ENCODE assay signal across 21 cellular contexts in the genomic region with DNA sequence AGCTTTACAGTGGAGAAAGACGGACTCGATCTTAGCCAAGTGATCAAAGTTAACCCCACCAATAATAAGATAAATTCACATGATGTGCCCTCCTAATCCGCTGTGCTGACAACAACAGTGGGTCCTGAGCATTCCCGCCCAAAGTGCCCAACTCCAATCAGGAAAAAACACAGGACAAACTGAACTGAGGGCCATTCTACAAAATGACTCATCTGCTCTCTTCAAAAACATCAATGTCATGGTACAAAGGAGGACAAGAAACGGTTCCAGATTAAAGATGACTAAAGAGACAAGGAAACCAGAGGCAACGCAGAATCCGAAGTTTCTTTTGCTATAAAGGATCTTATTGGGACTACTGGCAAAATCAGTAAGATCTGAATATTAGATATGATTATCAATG.
DNase-seq lines count a peak whose midpoint lies in the region; ATAC-seq, FAIRE-seq and TF ChIP-seq lines count a peak whose summit lies in the region.
"Had no signal": no experiment of that assay in that cellular context is flagged by ENCODE, and none has a peak within 500 bp of the region (broad histone marks: within the 10 kb centered on the region; RNA-seq: fewer than 3 reads in every experiment).

No MANE protein-coding gene starts in this region.

- H3K4me1 ChIP-seq in skeletal muscle satellite cell (ENCODE audit: control insufficient read depth, insufficient read depth, low read length) = peaks cover 50% of the 10 kb centered on the region
- H3K4me1 ChIP-seq in HepG2 (ENCODE audit: insufficient read depth, low read length) = peaks cover 6% of the 10 kb centered on the region; the same call in 1 of the 2 replicates

- H3K27me3 Mint-ChIP-seq in brain = no peaks in the 10 kb centered on the region
- no peaks in the 10 kb centered on the region for H3K27me3 Mint-ChIP-seq in mesothelial cell of epicardium (ENCODE audit: low read depth)
- H3K27me3 Mint-ChIP-seq in stimulated activated memory B cell treated with anti-CD40 and anti-IgM and Interleukin-4, amounts not matched to agents 10 μg/mL and 1 μg/mL and 100 μg/mL, for 72 hours = peaks cover 76% of the 10 kb centered on the region

- CTCF ChIA-PET in HepG2 (lab: Yijun Ruan, JAX; ENCODE audit: low intra/inter-chr PET ratio, low total read pairs) = no interaction called here

- in situ Hi-C loops in HepG2 (cut with HindIII; ENCODE audit: extremely low pct_ligation_motif_present, low pct_unique_long_range_greater_than_20kb) = no loop called here

- no peak overlapping the region for H2AFZ ChIP-seq in HepG2 (ENCODE audit: low read length)

- H3K9me3 Mint-ChIP-seq in brain (no peaks in the 10 kb centered on the region), mesothelial cell of epicardium (no peaks in the 10 kb centered on the region)
- H3K9me3 Mint-ChIP-seq in stimulated activated memory B cell treated with anti-CD40 and anti-IgM and Interleukin-4, amounts not matched to agents 10 μg/mL and 1 μg/mL and 100 μg/mL, for 72 hours = peaks cover 6% of the 10 kb centered on the region
- H3K9me3 Mint-ChIP-seq: activated B cell treated with CpG ODN at 0.5 μM for 24 hours; activated naive CD4-positive, alpha-beta T cell treated with anti-CD3 and anti-CD28 coated beads, Interleukin-2, amount 50 U/mL, for 72 hours; activated T-helper 2 cell treated with anti-CD3 and anti-CD28 coated beads, Interferon-gamma antibody, Interleukin-2, Interleukin-4, amounts not matched to agents 10 μg/mL and 5 μg/mL and 100 μg/mL, durations not matched to agents 14 hours and 24 hours and 36 hours; central memory CD8-positive, alpha-beta T cell; stimulated activated naive CD8-positive, alpha-beta T cell treated with anti-CD3 and anti-CD28 coated beads, Interleukin-15, amount 100 ng/mL, for 72 hours had no signal

- H3K36me3 ChIP-seq in skeletal muscle satellite cell (ENCODE audit: insufficient read depth, low read length) (peaks cover 1% of the 10 kb centered on the region), HepG2 (replicated peaks in 1 of 2; ENCODE audit: control insufficient read depth in 1 of 2, insufficient read depth in 2 of 2, low read length in 2 of 2) (no peaks in the 10 kb centered on the region)

- H3K27me3 ChIP-seq in skeletal muscle satellite cell (ENCODE audit: control insufficient read depth, insufficient read depth, low read length) (no peaks in the 10 kb centered on the region), HepG2 (ENCODE audit: control insufficient read depth in 1 of 2, insufficient read depth in 2 of 2, low read length in 2 of 2) (peaks cover 1 to 63% of the 10 kb centered on the region in 2 experiments; a peak in 3 of 5 replicates)
- H3K27me3 ChIP-seq: tibial nerve had no signal

- POLR2A ChIA-PET in HepG2 (lab: Yijun Ruan, JAX) = no interaction called here

- intact Hi-C loops in HepG2 (cut with micrococcal nuclease; ENCODE audit: unreplicated experiment) = no loop called here

- no peak for FAIRE-seq in HepG2 (lab: Jason Lieb, UNC)
- FAIRE-seq: GM12892 had no signal

- BruUV-seq in HepG2 (replicated peaks; lab: Mats Ljungman, UMichigan) = no TSS peak

- peak; percentile 62 for DNase-seq in NCI-H82 (lab: John Stamatoyannopoulos, UW)
- DNase-seq in mesothelial cell of epicardium (ENCODE audit: low spot score in 2 of 2, unreplicated experiment in 2 of 2) = no peak
- DNase-seq in activated CD4-positive, alpha-beta T cell treated with anti-CD3 and anti-CD28 coated beads, Interleukin-2, amount 50 U/mL, for 48 hours = no peak
- no peak for DNase-seq in activated T-cell treated with anti-CD3 and anti-CD28 coated beads, Interleukin-2, amount 50 U/mL, for 48 hours
- no peak for DNase-seq in HepG2 (ENCODE audit: low spot score)
- DNase-seq: activated B cell treated with CpG ODN at 0.5 μM for 24 hours; NCI-H1105; NCI-H1930; NCI-H774; stimulated activated CD4-positive, alpha-beta T cell treated with anti-CD3 and anti-CD28 coated beads, Interleukin-15, amount 100 ng/mL, for 24 hours; stimulated activated naive CD8-positive, alpha-beta T cell treated with anti-CD3 and anti-CD28 coated beads, Interleukin-15, amount 100 ng/mL, for 72 hours had no signal

- H3K4me2 ChIP-seq in skeletal muscle satellite cell (ENCODE audit: low read length) (peak overlapping the region; percentile 2), HepG2 (ENCODE audit: low read depth, low read length) (no peak overlapping the region)

- H3K27ac ChIP-seq in HepG2 (ENCODE audit: extremely low read length, insufficient read depth, low read length) = no peak overlapping the region
- H3K27ac ChIP-seq: epithelial cell of prostate, HL-60, tibial nerve had no signal

- no peaks in the 10 kb centered on the region for H4K20me1 ChIP-seq in HepG2 (ENCODE audit: insufficient read depth, low read length)

- H3K9ac ChIP-seq in skeletal muscle satellite cell (ENCODE audit: low read depth, low read length) (peak overlapping the region; percentile 24), HepG2 (ENCODE audit: insufficient read depth, low read depth, low read length) (no peak overlapping the region)

- no peak for TF ChIP-seq RAD21 in HepG2 (CRISPR knock-in tag; IDR thresholded peaks at IDR 0.05)

- H3K4me3 Mint-ChIP-seq in brain = no peak overlapping the region
- no peak overlapping the region for H3K4me3 Mint-ChIP-seq in mesothelial cell of epicardium
- H3K4me3 Mint-ChIP-seq in stimulated activated memory B cell treated with anti-CD40 and anti-IgM and Interleukin-4, amounts not matched to agents 10 μg/mL and 1 μg/mL and 100 μg/mL, for 72 hours = no peak overlapping the region
- H3K4me3 Mint-ChIP-seq: activated B cell treated with CpG ODN at 0.5 μM for 24 hours; central memory CD8-positive, alpha-beta T cell; stimulated activated naive CD8-positive, alpha-beta T cell treated with anti-CD3 and anti-CD28 coated beads, Interleukin-15, amount 100 ng/mL, for 72 hours had no signal

- 3% methylated on average over 7 of the region's 7 CpGs for whole genome bisulfite sequencing in HepG2 (ENCODE audit: low lambda C conversion rate)

- no peak for TF ChIP-seq POLR2A in HepG2 (IDR thresholded peaks at IDR 0.05; ENCODE audit: insufficient read depth in 1 of 2, low read depth in 2 of 2, low read length in 2 of 2)

- TF ChIP-seq EP300 in HepG2 (IDR thresholded peaks at IDR 0.05; ENCODE audit: low read depth in 2 of 2, low read length in 2 of 2) (no peak), HepG2 (CRISPR knock-in tag; IDR thresholded peaks at IDR 0.05; ENCODE audit: borderline replicate concordance) (no peak)

- H3K9me3 ChIP-seq in skeletal muscle satellite cell (replicated peaks; ENCODE audit: low read length) (no peaks in the 10 kb centered on the region), HepG2 (ENCODE audit: low read length) (no peaks in the 10 kb centered on the region)
- H3K9me3 ChIP-seq: tibial nerve had no signal

- TF ChIP-seq CTCF in brain (conservative IDR thresholded peaks at IDR 0.05) (no peak), mesothelial cell of epicardium (IDR thresholded peaks at IDR 0.05; ENCODE audit: unreplicated experiment) (no peak), HepG2 (CRISPR knock-in tag; IDR thresholded peaks at IDR 0.05) (no peak)

- H3K4me3 ChIP-seq in skeletal muscle satellite cell (ENCODE audit: low read length) = no peak overlapping the region
- no peak overlapping the region for H3K4me3 ChIP-seq in HepG2 (replicated peaks in 1 of 3; ENCODE audit: insufficient read depth in 1 of 3, low read depth in 2 of 3, low read length in 3 of 3)
- H3K4me3 ChIP-seq: tibial nerve had no signal

- no peaks in the 10 kb centered on the region for H3K79me2 ChIP-seq in HepG2 (ENCODE audit: insufficient read depth, low read length)

- H3K4me1 Mint-ChIP-seq in brain (peaks cover 95% of the 10 kb centered on the region), mesothelial cell of epicardium (peaks cover 22% of the 10 kb centered on the region)
- no peaks in the 10 kb centered on the region for H3K4me1 Mint-ChIP-seq in stimulated activated memory B cell treated with anti-CD40 and anti-IgM and Interleukin-4, amounts not matched to agents 10 μg/mL and 1 μg/mL and 100 μg/mL, for 72 hours
- H3K4me1 Mint-ChIP-seq: activated B cell treated with CpG ODN at 0.5 μM for 24 hours; central memory CD8-positive, alpha-beta T cell; stimulated activated naive CD8-positive, alpha-beta T cell treated with anti-CD3 and anti-CD28 coated beads, Interleukin-15, amount 100 ng/mL, for 72 hours had no signal

- no peak for ATAC-seq in HepG2
- no peak for ATAC-seq in stimulated activated memory B cell treated with anti-CD40 and anti-IgM and Interleukin-4, amounts not matched to agents 10 μg/mL and 1 μg/mL and 100 μg/mL, for 72 hours
- ATAC-seq: activated naive CD4-positive, alpha-beta T cell treated with anti-CD3 and anti-CD28 coated beads, Interleukin-2, amount 50 U/mL, for 72 hours; stimulated activated naive CD8-positive, alpha-beta T cell treated with anti-CD3 and anti-CD28 coated beads, Interleukin-15, amount 100 ng/mL, for 72 hours had no signal

- H3K27ac Mint-ChIP-seq in brain (peak overlapping the region in 3 of 5 experiments; percentile 25 to 70 (median 67)), mesothelial cell of epicardium (peak overlapping the region; percentile 44)
- H3K27ac Mint-ChIP-seq in stimulated activated memory B cell treated with anti-CD40 and anti-IgM and Interleukin-4, amounts not matched to agents 10 μg/mL and 1 μg/mL and 100 μg/mL, for 72 hours = no peak overlapping the region
- H3K27ac Mint-ChIP-seq: activated B cell treated with CpG ODN at 0.5 μM for 24 hours; activated naive CD4-positive, alpha-beta T cell treated with anti-CD3 and anti-CD28 coated beads, Interleukin-2, amount 50 U/mL, for 72 hours; activated T-helper 2 cell treated with anti-CD3 and anti-CD28 coated beads, Interferon-gamma antibody, Interleukin-2, Interleukin-4, amounts not matched to agents 10 μg/mL and 5 μg/mL and 100 μg/mL, durations not matched to agents 14 hours and 24 hours and 36 hours; stimulated activated naive CD8-positive, alpha-beta T cell treated with anti-CD3 and anti-CD28 coated beads, Interleukin-15, amount 100 ng/mL, for 72 hours had no signal

- H3K36me3 Mint-ChIP-seq in brain = peaks cover 81% of the 10 kb centered on the region
- H3K36me3 Mint-ChIP-seq in mesothelial cell of epicardium = peaks cover 23% of the 10 kb centered on the region
- no peaks in the 10 kb centered on the region for H3K36me3 Mint-ChIP-seq in stimulated activated memory B cell treated with anti-CD40 and anti-IgM and Interleukin-4, amounts not matched to agents 10 μg/mL and 1 μg/mL and 100 μg/mL, for 72 hours
- H3K36me3 Mint-ChIP-seq: activated naive CD4-positive, alpha-beta T cell treated with anti-CD3 and anti-CD28 coated beads, Interleukin-2, amount 50 U/mL, for 72 hours had no signal

TF ChIP-seq in HepG2, 621 proteins besides CTCF, POLR2A, EP300 and RAD21 (continues in another document):
- TF ChIP-seq MAX (IDR thresholded peaks at IDR 0.05) (no peak), ZNF33B (CRISPR knock-in tag; IDR thresholded peaks at IDR 0.05) (no peak), HMGA1 (CRISPR knock-in tag; conservative IDR thresholded peaks at IDR 0.05) (no peak)
